Comparison of ENCODE assay signal across 9 cellular contexts in the genomic region with DNA sequence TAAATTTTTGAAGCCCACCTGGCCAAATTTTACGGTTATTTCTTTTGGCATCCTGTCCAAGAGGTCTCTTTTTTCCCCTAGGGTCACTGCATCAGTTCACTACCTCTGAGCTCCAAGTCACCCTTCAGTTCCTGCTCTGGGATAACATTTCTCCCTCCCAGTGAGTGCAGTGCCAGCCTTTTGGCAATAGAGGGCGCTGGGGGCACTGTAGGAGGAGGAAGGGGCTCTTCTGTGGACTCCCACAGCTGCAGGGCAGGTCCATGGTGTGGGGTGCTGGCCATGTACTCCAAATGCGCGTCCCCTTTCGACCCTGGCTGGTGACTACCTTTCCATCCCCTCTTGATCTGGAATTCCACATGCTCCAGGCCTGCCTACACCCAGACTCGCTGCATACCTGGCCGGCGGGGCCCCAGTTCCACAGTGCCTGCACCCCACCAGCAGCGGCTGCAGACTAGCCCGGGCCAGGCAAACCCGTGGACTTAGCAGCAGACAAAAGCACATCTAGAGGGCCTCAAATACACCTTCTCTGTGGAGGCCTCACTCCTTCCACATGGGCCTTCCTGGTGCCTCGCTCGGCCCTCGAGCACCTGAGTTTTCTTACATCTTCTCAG. TPM values are rescaled to one million over a fixed set of nuclear protein-coding genes. Genes with fewer than 3 reads are reported as not detected.
A peak's percentile ranks its signal among the peaks of the same experiment; 100 is the strongest.
DNase-seq lines count a peak whose midpoint lies in the region; ATAC-seq and TF ChIP-seq lines count a peak whose summit lies in the region.
"Had no signal": no experiment of that assay in that cellular context is flagged by ENCODE, and none has a peak within 500 bp of the region (broad histone marks: within the 10 kb centered on the region; RNA-seq: fewer than 3 reads in every experiment).

No MANE protein-coding gene starts in this region.

- H3K27ac ChIP-seq in fibroblast of lung (ENCODE audit: insufficient read depth, low read length) = no peak overlapping the region

- no peaks in the 10 kb centered on the region for H3K4me1 ChIP-seq in fibroblast of lung (ENCODE audit: control insufficient read depth, extremely low read depth, insufficient read depth, low read length)

- H3K9ac ChIP-seq in fibroblast of lung (ENCODE audit: insufficient read depth, low read length) = no peak overlapping the region

- DNase-seq in SHP77 (lab: John Stamatoyannopoulos, UW) (peak; percentile 26 to 39), SHP77 treated with DMSO at 0.1 percent for 48 hours (lab: John Stamatoyannopoulos, UW) (no peak), T-helper 9 cell (peak; percentile 34), fibroblast of lung (ENCODE audit: low read depth in 2 of 2) (no peak), ureter (ENCODE audit: low spot score) (no peak)
- DNase-seq in stimulated activated CD4-positive, alpha-beta T cell treated with anti-CD3 and anti-CD28 coated beads, Interleukin-4, amount 100 ng/mL, for 24 hours = peak; percentile 42

- TF ChIP-seq CTCF in fibroblast of lung (conservative IDR thresholded peaks at IDR 0.05 in 1 of 2, IDR thresholded peaks at IDR 0.05 in 1 of 2; ENCODE audit: low read depth in 1 of 2, low read length in 2 of 2) = peak; percentile 51 to 63

- no peak overlapping the region for H3K4me2 ChIP-seq in fibroblast of lung (ENCODE audit: extremely low read depth, insufficient read depth, low read length)

- H3K27me3 ChIP-seq in fibroblast of lung (ENCODE audit: control insufficient read depth, insufficient read depth, low read length) = no peaks in the 10 kb centered on the region

- TF ChIP-seq RAD21 in Ishikawa (IDR thresholded peaks at IDR 0.05; ENCODE audit: low read depth) = peak; percentile 89

- H3K79me2 ChIP-seq in fibroblast of lung (ENCODE audit: control insufficient read depth, insufficient read depth, low read length) = no peaks in the 10 kb centered on the region

- H3K9me3 ChIP-seq in fibroblast of lung (ENCODE audit: control insufficient read depth, insufficient read depth, low read depth, low read length) = no peaks in the 10 kb centered on the region

- H2AFZ ChIP-seq in fibroblast of lung (ENCODE audit: low read length) = no peak overlapping the region

- TF ChIP-seq EP300 in Ishikawa (IDR thresholded peaks at IDR 0.05; ENCODE audit: borderline replicate concordance) = no peak

- H3K36me3 ChIP-seq in fibroblast of lung (ENCODE audit: control insufficient read depth, insufficient read depth, low read length) = no peaks in the 10 kb centered on the region

- H3K4me3 ChIP-seq in fibroblast of lung (replicated peaks in 1 of 4; ENCODE audit: control extremely low read depth in 1 of 4, insufficient read depth in 1 of 4, low read depth in 3 of 4, low read length in 4 of 4) = no peak overlapping the region

- ATAC-seq in GM19463 (IDR thresholded peaks at IDR 0.05; ENCODE audit: unreplicated experiment) = no peak

- no peaks in the 10 kb centered on the region for H4K20me1 ChIP-seq in fibroblast of lung (ENCODE audit: control insufficient read depth, extremely low read depth, insufficient read depth, low read length)

TF ChIP-seq in Ishikawa, 13 proteins besides CTCF, POLR2A, EP300 and RAD21:
- TF ChIP-seq FOXM1 (IDR thresholded peaks at IDR 0.05; ENCODE audit: borderline replicate concordance, low read depth) (no peak), TCF12 (IDR thresholded peaks at IDR 0.05; ENCODE audit: low read depth) (no peak), REST (IDR thresholded peaks at IDR 0.05; ENCODE audit: low read depth) (no peak), ZBTB7A (IDR thresholded peaks at IDR 0.05; ENCODE audit: low read depth) (no peak), TEAD4 (IDR thresholded peaks at IDR 0.05) (no peak), CEBPB (IDR thresholded peaks at IDR 0.05) (no peak), YY1 (IDR thresholded peaks at IDR 0.05; ENCODE audit: low read depth) (no peak), TAF1 (IDR thresholded peaks at IDR 0.05; ENCODE audit: low read depth) (no peak), MAX (IDR thresholded peaks at IDR 0.05) (no peak), NFIC (IDR thresholded peaks at IDR 0.05) (no peak), EGR1 (IDR thresholded peaks at IDR 0.05) (no peak), CREB1 (IDR thresholded peaks at IDR 0.05; ENCODE audit: low read depth) (no peak)
- TF ChIP-seq, protein P1, sequence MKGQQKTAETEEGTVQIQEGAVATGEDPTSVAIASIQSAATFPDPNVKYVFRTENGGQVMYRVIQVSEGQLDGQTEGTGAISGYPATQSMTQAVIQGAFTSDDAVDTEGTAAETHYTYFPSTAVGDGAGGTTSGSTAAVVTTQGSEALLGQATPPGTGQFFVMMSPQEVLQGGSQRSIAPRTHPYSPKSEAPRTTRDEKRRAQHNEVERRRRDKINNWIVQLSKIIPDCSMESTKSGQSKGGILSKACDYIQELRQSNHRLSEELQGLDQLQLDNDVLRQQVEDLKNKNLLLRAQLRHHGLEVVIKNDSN (IDR thresholded peaks at IDR 0.05) = no peak

RNA-seq across cellular contexts. Expression of gene NINJ1, which starts 20.3 kb away (rescaled TPM):
- total RNA-seq in fibroblast of lung = 56.2 and 59.9 TPM in 2 replicates
- 7.2 and 19.5 TPM in 2 replicates for polyA plus RNA-seq in fibroblast of lung
- 20.6 and 58.0 TPM in 2 replicates for polyA plus RNA-seq in fibroblast of lung (2012)
- 32.1 and 73.7 TPM in 2 replicates for polyA minus RNA-seq in fibroblast of lung (ENCODE audit: low replicate concordance)
- 32.1 TPM for total RNA-seq in ureter

RNA-seq across cellular contexts. Expression of gene WNK2, which starts 29.5 kb away (rescaled TPM):
- total RNA-seq in fibroblast of lung (under 0.01 TPM in 1 of 2 replicates, not detected in the other), ureter (40.0 TPM)
- not detected in 2 replicates for polyA plus RNA-seq in fibroblast of lung
- polyA plus RNA-seq in fibroblast of lung (2012) = not detected in 2 replicates
- polyA minus RNA-seq in fibroblast of lung (ENCODE audit: low replicate concordance) = not detected in 2 replicates
- total RNA-seq: renal cortical epithelial cell had no signal

RNA-seq across cellular contexts. Expression of gene CARD19, which starts 58.4 kb away (rescaled TPM):
- total RNA-seq in fibroblast of lung (72.7 and 91.0 TPM in 2 replicates), ureter (31.3 TPM)
- 30.2 and 40.0 TPM in 2 replicates for polyA plus RNA-seq in fibroblast of lung
- polyA plus RNA-seq in fibroblast of lung (2012) = 48.2 and 72.7 TPM in 2 replicates
- polyA minus RNA-seq in fibroblast of lung (ENCODE audit: low replicate concordance) = 47.2 and 92.9 TPM in 2 replicates

Comparison
In these comparisons a context has a peak if more than half of its experiments do, and no peak if none do; other contexts are left out.
1. DNase-seq: peak in SHP77 (2 of 2), T-helper 9 cell (single experiment) and stimulated activated CD4-positive, alpha-beta T cell treated with anti-CD3 and anti-CD28 coated beads, Interleukin-4, amount 100 ng/mL, for 24 hours (single experiment); none in SHP77 treated with DMSO at 0.1 percent for 48 hours (single experiment), fibroblast of lung (0 of 2) and ureter (single experiment).
2. RNA of gene WNK2, which starts 29.5 kb away (total RNA-seq): 40.0 TPM in ureter (single experiment); under 0.01 TPM in fibroblast of lung; every median in the first group is over 10 times any median in the second.